In the genomic region with DNA sequence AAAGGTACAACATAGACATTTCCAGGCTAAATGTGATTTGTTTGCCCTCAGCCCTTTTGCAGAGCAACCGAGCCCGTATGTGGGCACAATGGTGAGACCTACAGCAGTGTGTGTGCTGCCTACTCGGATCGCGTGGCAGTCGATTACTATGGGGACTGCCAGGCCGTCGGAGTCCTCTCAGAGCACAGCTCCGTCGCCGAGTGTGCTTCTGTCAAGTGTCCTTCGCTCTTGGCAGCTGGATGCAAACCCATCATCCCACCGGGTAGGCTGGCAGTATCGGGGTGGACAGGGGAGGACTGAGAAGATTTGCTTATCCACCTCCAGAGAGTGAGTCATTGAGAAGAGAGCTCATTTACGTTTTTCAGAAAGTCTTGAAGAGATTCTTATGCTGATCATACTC, we compare ENCODE assay signal across 21 cellular contexts. TPM values are rescaled to one million over a fixed set of nuclear protein-coding genes. Genes with fewer than 3 reads are reported as not detected.
"Had no signal": no experiment of that assay in that cellular context is flagged by ENCODE, and none has a peak within 500 bp of the region (broad histone marks: within the 10 kb centered on the region; RNA-seq: fewer than 3 reads in every experiment).

No MANE protein-coding gene starts in this region.

- H3K27me3 Mint-ChIP-seq: activated naive CD4-positive, alpha-beta T cell treated with anti-CD3 and anti-CD28 coated beads, Interleukin-2, amount 50 U/mL, for 24 hours; brain; dendritic cell treated with granulocyte-macrophage colony-stimulating factor and Interleukin-4, amounts not matched to agents 40 ng/mL and 50 ng/mL, for 4 days; stimulated activated naive B cell treated with anti-CD40 and anti-IgM and Interleukin-4, amounts not matched to agents 10 μg/mL and 1 μg/mL and 100 μg/mL, for 72 hours had no signal

- H3K4me1 Mint-ChIP-seq: activated naive CD4-positive, alpha-beta T cell treated with anti-CD3 and anti-CD28 coated beads, Interleukin-2, amount 50 U/mL, for 24 hours; brain; nephron; stimulated activated naive B cell treated with anti-CD40 and anti-IgM and Interleukin-4, amounts not matched to agents 10 μg/mL and 1 μg/mL and 100 μg/mL, for 72 hours had no signal

- H3K4me3 ChIP-seq: esophagus squamous epithelium, psoas muscle, spleen, upper lobe of left lung had no signal

- ATAC-seq: psoas muscle; sciatic nerve; stimulated activated naive B cell treated with anti-CD40 and anti-IgM and Interleukin-4, amounts not matched to agents 10 μg/mL and 1 μg/mL and 100 μg/mL, for 72 hours had no signal

- H3K4me3 Mint-ChIP-seq: activated naive CD4-positive, alpha-beta T cell treated with anti-CD3 and anti-CD28 coated beads, Interleukin-2, amount 50 U/mL, for 24 hours; brain; dendritic cell treated with granulocyte-macrophage colony-stimulating factor and Interleukin-4, amounts not matched to agents 40 ng/mL and 50 ng/mL, for 4 days; nephron; stimulated activated naive B cell treated with anti-CD40 and anti-IgM and Interleukin-4, amounts not matched to agents 10 μg/mL and 1 μg/mL and 100 μg/mL, for 72 hours had no signal

- DNase-seq: activated CD4-positive, alpha-beta T cell treated with anti-CD3 and anti-CD28 coated beads for 48 hours; activated T-cell treated with anti-CD3 and anti-CD28 coated beads for 4 hours; amniotic stem cell; esophagus squamous epithelium; foreskin fibroblast; glutamatergic neuron; mammary epithelial cell; psoas muscle; spleen; stimulated activated CD4-positive, alpha-beta T cell treated with anti-CD3 and anti-CD28 coated beads, Interleukin-1b, Interleukin-23, amount 100 ng/mL, for 48 hours; stimulated activated naive B cell treated with anti-CD40 and anti-IgM and Interleukin-4, amounts not matched to agents 10 μg/mL and 1 μg/mL and 100 μg/mL, for 72 hours; substantia nigra; T-helper 9 cell had no signal

- H3K9me3 Mint-ChIP-seq: activated naive CD4-positive, alpha-beta T cell treated with anti-CD3 and anti-CD28 coated beads, Interleukin-2, amount 50 U/mL, for 24 hours; activated T-helper 2 cell treated with anti-CD3 and anti-CD28 coated beads, Interferon-gamma antibody, Interleukin-2, Interleukin-4, amounts not matched to agents 10 μg/mL and 5 μg/mL and 100 μg/mL, durations not matched to agents 14 hours and 24 hours and 36 hours; brain; dendritic cell treated with granulocyte-macrophage colony-stimulating factor and Interleukin-4, amounts not matched to agents 40 ng/mL and 50 ng/mL, for 4 days; nephron; stimulated activated naive B cell treated with anti-CD40 and anti-IgM and Interleukin-4, amounts not matched to agents 10 μg/mL and 1 μg/mL and 100 μg/mL, for 72 hours had no signal

- H3K27me3 ChIP-seq: esophagus squamous epithelium, spleen, upper lobe of left lung had no signal

- H3K27ac Mint-ChIP-seq: activated naive CD4-positive, alpha-beta T cell treated with anti-CD3 and anti-CD28 coated beads, Interleukin-2, amount 50 U/mL, for 24 hours; activated T-helper 2 cell treated with anti-CD3 and anti-CD28 coated beads, Interferon-gamma antibody, Interleukin-2, Interleukin-4, amounts not matched to agents 10 μg/mL and 5 μg/mL and 100 μg/mL, durations not matched to agents 14 hours and 24 hours and 36 hours; brain; dendritic cell treated with granulocyte-macrophage colony-stimulating factor and Interleukin-4, amounts not matched to agents 40 ng/mL and 50 ng/mL, for 4 days; nephron; stimulated activated naive B cell treated with anti-CD40 and anti-IgM and Interleukin-4, amounts not matched to agents 10 μg/mL and 1 μg/mL and 100 μg/mL, for 72 hours had no signal

- H3K9me3 ChIP-seq: esophagus squamous epithelium, psoas muscle, spleen, upper lobe of left lung had no signal

- H3K27ac ChIP-seq: esophagus squamous epithelium, psoas muscle, spleen, upper lobe of left lung had no signal

- H3K4me1 ChIP-seq: esophagus squamous epithelium, psoas muscle had no signal

RNA-seq across cellular contexts. Expression of gene CCIN, which starts 50.5 kb away (rescaled TPM):
- total RNA-seq: activated CD8-positive, alpha-beta memory T cell treated with anti-CD3 and anti-CD28 coated beads for 36 hours; activated T-helper 2 cell treated with anti-CD3 and anti-CD28 coated beads, Interferon-gamma antibody, Interleukin-2, Interleukin-4, amounts not matched to agents 10 μg/mL and 5 μg/mL and 100 μg/mL, durations not matched to agents 14 hours and 24 hours and 36 hours; mammary epithelial cell; psoas muscle; sciatic nerve had no signal
